20 cellular contexts compared by ENCODE assay signal in genomic region chr9:110765926-110766325, GRCh38.
"Had no signal": no experiment of that assay in that cellular context is flagged by ENCODE, and none has a peak within 500 bp of the region (broad histone marks: within the 10 kb centered on the region; RNA-seq: fewer than 3 reads in every experiment).

No MANE protein-coding gene starts in this region.

- H3K4me3 Mint-ChIP-seq: memory B cell; naive B cell; nephron; stimulated activated naive B cell treated with anti-CD40 and anti-IgM and Interleukin-4, amounts not matched to agents 10 μg/mL and 1 μg/mL and 100 μg/mL, for 72 hours; stimulated activated naive CD8-positive, alpha-beta T cell treated with anti-CD3 and anti-CD28 coated beads, Interleukin-15, amount 100 ng/mL, for 72 hours had no signal

- H3K9me3 ChIP-seq: heart left ventricle, left ventricle myocardium inferior, lower lobe of right lung, spleen, thyroid gland, upper lobe of left lung, vagina had no signal

- H3K9me3 Mint-ChIP-seq: nephron; stimulated activated naive B cell treated with anti-CD40 and anti-IgM and Interleukin-4, amounts not matched to agents 10 μg/mL and 1 μg/mL and 100 μg/mL, for 72 hours; stimulated activated naive CD8-positive, alpha-beta T cell treated with anti-CD3 and anti-CD28 coated beads, Interleukin-15, amount 100 ng/mL, for 72 hours had no signal

- H3K4me3 ChIP-seq: coronary artery, heart left ventricle, left ventricle myocardium inferior, lower lobe of right lung, spleen, thyroid gland, upper lobe of left lung, vagina had no signal

- H3K27me3 ChIP-seq: heart left ventricle, spleen, thyroid gland, upper lobe of left lung, vagina had no signal

- DNase-seq: effector CD8-positive, alpha-beta T cell; heart left ventricle; hippocampal formation; left cardiac atrium; left ventricle myocardium inferior; lower lobe of right lung; naive B cell; spleen; stimulated activated CD4-positive, alpha-beta T cell treated with anti-CD3 and anti-CD28 coated beads, Interleukin-15, amount 100 ng/mL, for 24 hours; stimulated activated CD4-positive, alpha-beta T cell treated with anti-CD3 and anti-CD28 coated beads, Interleukin-1b, Interleukin-23, amount 100 ng/mL, for 48 hours; stimulated activated CD4-positive, alpha-beta T cell treated with anti-CD3 and anti-CD28 coated beads, Interleukin-4, amount 100 ng/mL, for 4 hours; stimulated activated naive B cell treated with anti-CD40 and anti-IgM and Interleukin-4, amounts not matched to agents 10 μg/mL and 1 μg/mL and 100 μg/mL, for 72 hours; stimulated activated naive CD8-positive, alpha-beta T cell treated with anti-CD3 and anti-CD28 coated beads, Interleukin-15, amount 100 ng/mL, for 72 hours; thyroid gland; upper lobe of left lung had no signal

- H3K27ac Mint-ChIP-seq: memory B cell; naive B cell; nephron; stimulated activated naive B cell treated with anti-CD40 and anti-IgM and Interleukin-4, amounts not matched to agents 10 μg/mL and 1 μg/mL and 100 μg/mL, for 72 hours; stimulated activated naive CD8-positive, alpha-beta T cell treated with anti-CD3 and anti-CD28 coated beads, Interleukin-15, amount 100 ng/mL, for 72 hours had no signal

- H3K27ac ChIP-seq: coronary artery, left ventricle myocardium inferior, lower lobe of right lung, spleen, thyroid gland, upper lobe of left lung, vagina had no signal

- H3K4me1 ChIP-seq: left ventricle myocardium inferior, lower lobe of right lung, spleen, upper lobe of left lung, vagina had no signal

- H3K27me3 Mint-ChIP-seq: memory B cell; naive B cell; stimulated activated naive B cell treated with anti-CD40 and anti-IgM and Interleukin-4, amounts not matched to agents 10 μg/mL and 1 μg/mL and 100 μg/mL, for 72 hours; stimulated activated naive CD8-positive, alpha-beta T cell treated with anti-CD3 and anti-CD28 coated beads, Interleukin-15, amount 100 ng/mL, for 72 hours had no signal

- H3K36me3 Mint-ChIP-seq: memory B cell; naive B cell; stimulated activated naive B cell treated with anti-CD40 and anti-IgM and Interleukin-4, amounts not matched to agents 10 μg/mL and 1 μg/mL and 100 μg/mL, for 72 hours had no signal

- H3K36me3 ChIP-seq: heart left ventricle, left ventricle myocardium inferior, lower lobe of right lung, spleen, thyroid gland, upper lobe of left lung, vagina had no signal

- FAIRE-seq: islet of Langerhans had no signal

- H3K4me1 Mint-ChIP-seq: memory B cell; naive B cell; stimulated activated naive B cell treated with anti-CD40 and anti-IgM and Interleukin-4, amounts not matched to agents 10 μg/mL and 1 μg/mL and 100 μg/mL, for 72 hours; stimulated activated naive CD8-positive, alpha-beta T cell treated with anti-CD3 and anti-CD28 coated beads, Interleukin-15, amount 100 ng/mL, for 72 hours had no signal
